8 cellular contexts compared by ENCODE assay signal in genomic region chr17:81976332-81977210, GRCh38.
A peak's percentile ranks its signal among the peaks of the same experiment; 100 is the strongest.
DNase-seq lines count a peak whose midpoint lies in the region; ATAC-seq and TF ChIP-seq lines count a peak whose summit lies in the region.

No MANE protein-coding gene starts in this region.

- peak overlapping the region; percentile 99 for H3K4me2 ChIP-seq in DND-41 (ENCODE audit: insufficient read depth, low read length)
- peak overlapping the region; percentile 96 for H3K4me2 ChIP-seq in OCI-LY3 (ENCODE audit: low read length)

- peak; percentile 59 for DNase-seq in DND-41
- peak; percentile 39 for DNase-seq in astrocyte of the hippocampus (ENCODE audit: low read depth, low spot score)
- peak; percentile 79 for DNase-seq in islet precursor cell
- peak in 3 of 4 experiments; percentile 13 to 46 (median 20) for DNase-seq in stimulated activated CD4-positive, alpha-beta T cell treated with anti-CD3 and anti-CD28 coated beads, Interleukin-1b, Interleukin-23, amount 100 ng/mL, for 24 hours (ENCODE audit: low read depth in 4 of 4, low spot score in 1 of 4)
- no peak for DNase-seq in T-helper 9 cell
- no peak for DNase-seq in SKM-1 (lab: John Stamatoyannopoulos, UW; ENCODE audit: unreplicated experiment)

- H4K20me1 ChIP-seq in DND-41 (ENCODE audit: insufficient read depth, low read length) (no peaks in the 10 kb centered on the region), OCI-LY3 (ENCODE audit: insufficient read depth, low read length) (no peaks in the 10 kb centered on the region)

- H3K27ac ChIP-seq in DND-41 (ENCODE audit: low read length) (peak overlapping the region; percentile 96), OCI-LY3 (ENCODE audit: low read length) (peak overlapping the region; percentile 59)

- H3K36me3 ChIP-seq in DND-41 (ENCODE audit: insufficient read depth, low read length) = peaks cover 11% of the 10 kb centered on the region
- peaks cover 3% of the 10 kb centered on the region for H3K36me3 ChIP-seq in OCI-LY3 (replicated peaks; ENCODE audit: low read depth, low read length)

- H3K9me3 ChIP-seq in DND-41 (ENCODE audit: insufficient read depth, low read length, severe bottlenecking) = peaks cover 5% of the 10 kb centered on the region
- no peaks in the 10 kb centered on the region for H3K9me3 ChIP-seq in OCI-LY3 (ENCODE audit: insufficient read depth, low read length)

- no peak for TF ChIP-seq CTCF in DND-41 (IDR thresholded peaks at IDR 0.05; ENCODE audit: borderline replicate concordance, extremely low read depth, low read length, poor library complexity, severe bottlenecking)
- TF ChIP-seq CTCF in OCI-LY3 (IDR thresholded peaks at IDR 0.05; ENCODE audit: low read depth, low read length) = no peak

- no peaks in the 10 kb centered on the region for H3K27me3 ChIP-seq in DND-41 (ENCODE audit: insufficient read depth, low read length, poor library complexity)
- H3K27me3 ChIP-seq in OCI-LY3 (ENCODE audit: low read depth, low read length) = no peaks in the 10 kb centered on the region

- H3K4me3 ChIP-seq in DND-41 (ENCODE audit: low read depth in 1 of 2, low read length in 2 of 2) (peak overlapping the region; percentile 72 to 86), OCI-LY3 (ENCODE audit: low read length) (peak overlapping the region; percentile 94)

- H3K4me1 ChIP-seq in DND-41 (ENCODE audit: insufficient read depth, low read length) = peaks cover 38% of the 10 kb centered on the region
- H3K4me1 ChIP-seq in OCI-LY3 (ENCODE audit: low read length) = peaks cover 11% of the 10 kb centered on the region

- peaks cover 14% of the 10 kb centered on the region for H3K79me2 ChIP-seq in DND-41 (ENCODE audit: insufficient read depth, low read length)
- peaks cover 4% of the 10 kb centered on the region; the same call in 1 of the 2 replicates for H3K79me2 ChIP-seq in OCI-LY3 (ENCODE audit: low read length)

- H2AFZ ChIP-seq in DND-41 (ENCODE audit: low read depth, low read length) = peak overlapping the region; percentile 98
- 0 out of 2 replicates have a peak overlapping the region, but pooled peaks have one; percentile 54 for H2AFZ ChIP-seq in OCI-LY3 (ENCODE audit: low read depth, low read length)

- peak overlapping the region; percentile 94 for H3K9ac ChIP-seq in DND-41 (ENCODE audit: low read depth, low read length)
- H3K9ac ChIP-seq in OCI-LY3 (ENCODE audit: low read length) = peak overlapping the region; percentile 98

- ATAC-seq in DND-41 (ENCODE audit: insufficient read depth, low read depth) = peak; percentile 42
- peak; percentile 13 for ATAC-seq in HG03025 (IDR thresholded peaks at IDR 0.05; ENCODE audit: low FRiP score, unreplicated experiment)

Comparison
In these comparisons a context has a peak if more than half of its experiments do, and no peak if none do; other contexts are left out.
1. DNase-seq: peak in DND-41 (single experiment), astrocyte of the hippocampus (single experiment), islet precursor cell (single experiment) and stimulated activated CD4-positive, alpha-beta T cell treated with anti-CD3 and anti-CD28 coated beads, Interleukin-1b, Interleukin-23, amount 100 ng/mL, for 24 hours (3 of 4); none in T-helper 9 cell (single experiment) and SKM-1 (single experiment).